8 cellular contexts compared by ENCODE assay signal in genomic region chr3:60453326-60453725, GRCh38.
"Had no signal": no experiment of that assay in that cellular context is flagged by ENCODE, and none has a peak within 500 bp of the region (broad histone marks: within the 10 kb centered on the region; RNA-seq: fewer than 3 reads in every experiment).

No MANE protein-coding gene starts in this region.

- H3K4me2 ChIP-seq: KMS-11 had no signal

- ATAC-seq: HepG2, K562 had no signal

- H3K27ac ChIP-seq: HL-60, KMS-11 had no signal

- H3K4me3 ChIP-seq: K562 had no signal

- H3K9ac ChIP-seq: KMS-11 had no signal

- FAIRE-seq: HepG2, HTR-8/SVneo, K562 had no signal

- DNase-seq: IMR-90, KBM-7, KG1 had no signal
